Comparison of ENCODE assay signal across 10 cellular contexts in the genomic region with DNA sequence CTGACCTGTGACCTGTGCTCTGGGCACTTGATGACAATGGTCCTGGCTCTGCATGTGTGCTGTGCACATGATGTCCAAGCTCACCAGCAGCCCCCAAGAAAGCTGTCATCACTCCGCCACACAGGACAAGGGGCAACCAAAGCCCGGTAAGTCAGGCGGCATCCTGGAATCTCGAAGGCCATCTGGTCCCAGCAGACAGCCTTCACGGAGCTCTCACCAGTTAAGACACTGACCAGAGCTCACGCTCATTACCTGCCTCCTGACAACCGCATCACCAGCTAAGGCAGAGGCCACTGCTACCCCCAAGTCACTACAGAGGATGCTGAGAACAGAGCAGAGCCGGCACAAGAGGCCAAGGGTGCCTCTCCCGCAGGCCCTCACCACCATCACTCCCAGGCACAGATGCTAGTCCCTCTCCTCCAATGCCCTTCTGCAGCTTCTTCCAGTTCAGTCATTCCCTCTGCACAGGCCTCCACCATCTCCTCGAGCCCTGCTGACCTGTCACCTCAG. TPM values are rescaled to one million over a fixed set of nuclear protein-coding genes. Genes with fewer than 3 reads are reported as not detected.
A peak's percentile ranks its signal among the peaks of the same experiment; 100 is the strongest.
DNase-seq lines count a peak whose midpoint lies in the region; ATAC-seq and TF ChIP-seq lines count a peak whose summit lies in the region.
"Had no signal": no experiment of that assay in that cellular context is flagged by ENCODE, and none has a peak within 500 bp of the region (broad histone marks: within the 10 kb centered on the region; RNA-seq: fewer than 3 reads in every experiment).

No MANE protein-coding gene starts in this region.

- H3K4me1 Mint-ChIP-seq in activated naive CD8-positive, alpha-beta T cell (ENCODE audit: low read depth), result peaks cover 43% of the 10 kb centered on the region
- peaks cover 44% of the 10 kb centered on the region for H3K4me1 Mint-ChIP-seq in activated naive CD8-positive, alpha-beta T cell treated with anti-CD3 and anti-CD28 coated beads, Interleukin-2, amount 50 U/mL, for 24 hours

- DNase-seq in activated naive CD8-positive, alpha-beta T cell treated with anti-CD3 and anti-CD28 coated beads, Interleukin-2, amount 50 U/mL, for 24 hours, result no peak
- DNase-seq in mammary epithelial cell (no peak), GOT3 (lab: John Stamatoyannopoulos, UW) (no peak)
- DNase-seq: activated CD4-positive, CD25-positive, alpha-beta regulatory T cell; DMS79 treated with DMSO at 0.1 percent for 48 hours; uterus had no signal

- no peaks in the 10 kb centered on the region for H3K27me3 Mint-ChIP-seq in activated naive CD8-positive, alpha-beta T cell
- H3K27me3 Mint-ChIP-seq in activated naive CD8-positive, alpha-beta T cell treated with anti-CD3 and anti-CD28 coated beads, Interleukin-2, amount 50 U/mL, for 24 hours, result no peaks in the 10 kb centered on the region

- peak overlapping the region; percentile 16 for H3K9ac ChIP-seq in mammary epithelial cell (ENCODE audit: insufficient read depth, low read length)
- H3K9ac ChIP-seq in rectal smooth muscle tissue (ENCODE audit: low read length), result peak overlapping the region; percentile 27

- H3K9me3 ChIP-seq in mammary epithelial cell (replicated peaks; ENCODE audit: insufficient read depth, low read length), result no peaks in the 10 kb centered on the region
- H3K9me3 ChIP-seq: spleen, uterus had no signal

- H3K4me3 ChIP-seq in mammary epithelial cell (replicated peaks in 1 of 3; ENCODE audit: insufficient read depth in 1 of 3, low read depth in 2 of 3, low read length in 3 of 3) (no peak overlapping the region), rectal smooth muscle tissue (ENCODE audit: low read length) (no peak overlapping the region)
- H3K4me3 ChIP-seq: spleen, uterus had no signal

- TF ChIP-seq CTCF in mammary epithelial cell (conservative IDR thresholded peaks at IDR 0.05 in 1 of 2, IDR thresholded peaks at IDR 0.05 in 1 of 2; ENCODE audit: extremely low read depth in 1 of 2, insufficient read depth in 1 of 2, low read depth in 1 of 2, low read length in 2 of 2), result no peak

- H2AFZ ChIP-seq in mammary epithelial cell (ENCODE audit: low read depth, low read length), result no peak overlapping the region

- CTCF ChIA-PET in mammary epithelial cell (lab: Charles Lee; ENCODE audit: low non-redundant PET), result no interaction called here

- in situ Hi-C loops in mammary epithelial cell (cut with MboI; ENCODE audit: low sequenced_read_pairs in 2 of 2), result no loop called here

- H3K79me2 ChIP-seq in mammary epithelial cell (ENCODE audit: insufficient read depth, low read length), result peaks cover 81% of the 10 kb centered on the region

- no peak overlapping the region for H3K4me2 ChIP-seq in mammary epithelial cell (ENCODE audit: insufficient read depth, low read depth, low read length)

- H3K4me3 Mint-ChIP-seq in activated naive CD8-positive, alpha-beta T cell, result peak overlapping the region; percentile 41
- no peak overlapping the region for H3K4me3 Mint-ChIP-seq in activated naive CD8-positive, alpha-beta T cell treated with anti-CD3 and anti-CD28 coated beads, Interleukin-2, amount 50 U/mL, for 24 hours

- intact Hi-C loops in mammary epithelial cell (cut with micrococcal nuclease), result no loop called here

- H3K27ac Mint-ChIP-seq in activated naive CD8-positive, alpha-beta T cell, result peak overlapping the region; percentile 47
- no peak overlapping the region for H3K27ac Mint-ChIP-seq in activated naive CD8-positive, alpha-beta T cell treated with anti-CD3 and anti-CD28 coated beads, Interleukin-2, amount 50 U/mL, for 24 hours

- H4K20me1 ChIP-seq in mammary epithelial cell (ENCODE audit: insufficient read depth, low read length), result peaks cover 1% of the 10 kb centered on the region

- H3K4me1 ChIP-seq in mammary epithelial cell (ENCODE audit: insufficient read depth, low read length) (peaks cover 15% of the 10 kb centered on the region), rectal smooth muscle tissue (ENCODE audit: control insufficient read depth, insufficient read depth, low read length) (peaks cover 6% of the 10 kb centered on the region)
- H3K4me1 ChIP-seq: uterus had no signal

- H3K36me3 ChIP-seq in mammary epithelial cell (ENCODE audit: insufficient read depth, low read length) (peaks cover 5% of the 10 kb centered on the region), rectal smooth muscle tissue (ENCODE audit: control insufficient read depth, insufficient read depth, low read length) (peaks cover 31% of the 10 kb centered on the region)
- H3K36me3 ChIP-seq: uterus had no signal

- H3K36me3 Mint-ChIP-seq in activated naive CD8-positive, alpha-beta T cell, result peaks cover 4% of the 10 kb centered on the region
- peaks cover 19% of the 10 kb centered on the region for H3K36me3 Mint-ChIP-seq in activated naive CD8-positive, alpha-beta T cell treated with anti-CD3 and anti-CD28 coated beads, Interleukin-2, amount 50 U/mL, for 24 hours (ENCODE audit: low read depth)

- dilution Hi-C loops in mammary epithelial cell (cut with HindIII; ENCODE audit: low sequenced_read_pairs), result no loop called here

- peak overlapping the region; percentile 75 for H3K27ac ChIP-seq in mammary epithelial cell (ENCODE audit: insufficient read depth, low read depth, low read length)
- no peak overlapping the region for H3K27ac ChIP-seq in rectal smooth muscle tissue (ENCODE audit: low read depth, low read length)
- H3K27ac ChIP-seq: uterus had no signal

- no peak for ATAC-seq in activated naive CD8-positive, alpha-beta T cell treated with anti-CD3 and anti-CD28 coated beads, Interleukin-2, amount 50 U/mL, for 24 hours
- ATAC-seq in GM18519 (IDR thresholded peaks at IDR 0.05; ENCODE audit: low FRiP score, unreplicated experiment), result no peak

- 83% methylated on average over 10 of the region's 10 CpGs for WGBS in mammary epithelial cell (ENCODE audit: low coverage, missing lambda C conversion rate)

- no TSS peak for BruUV-seq in mammary epithelial cell (replicated peaks; lab: Mats Ljungman, UMichigan)

- H3K27me3 ChIP-seq in mammary epithelial cell (ENCODE audit: insufficient read depth, low read length), result no peaks in the 10 kb centered on the region
- H3K27me3 ChIP-seq in rectal smooth muscle tissue (ENCODE audit: control insufficient read depth, insufficient read depth, low read length), result no peaks in the 10 kb centered on the region
- H3K27me3 ChIP-seq: spleen, uterus had no signal

- H3K9me3 Mint-ChIP-seq in activated naive CD8-positive, alpha-beta T cell (ENCODE audit: low read depth), result no peaks in the 10 kb centered on the region
- no peaks in the 10 kb centered on the region for H3K9me3 Mint-ChIP-seq in activated naive CD8-positive, alpha-beta T cell treated with anti-CD3 and anti-CD28 coated beads, Interleukin-2, amount 50 U/mL, for 24 hours

RNA-seq across cellular contexts. Expression of a gene that starts 10.6 kb away (rescaled TPM):
- total RNA-seq in mammary epithelial cell, result 10 to 100 TPM; 28.3 to 74.2 TPM
- polyA plus RNA-seq in mammary epithelial cell, result 50.8 TPM
- polyA minus RNA-seq in mammary epithelial cell, result 115 TPM

RNA-seq across cellular contexts. Expression of a gene that starts 19.7 kb away (rescaled TPM):
- total RNA-seq in mammary epithelial cell, result 1 to 10 TPM; 1.7 to 3.6 TPM
- 1.0 TPM for polyA plus RNA-seq in mammary epithelial cell
- 1.1 TPM for polyA minus RNA-seq in mammary epithelial cell

RNA-seq across cellular contexts. Expression of a gene that starts 31.7 kb away (rescaled TPM):
- total RNA-seq in mammary epithelial cell, result 10 to 100 TPM; 27.5 to 42.9 TPM
- 36.7 TPM for polyA plus RNA-seq in mammary epithelial cell
- polyA minus RNA-seq in mammary epithelial cell, result 19.2 TPM

RNA-seq across cellular contexts. Expression of a gene that starts 35.6 kb away (rescaled TPM):
- total RNA-seq in mammary epithelial cell, result 1 to 10 TPM; 1.5 to 4.2 TPM
- 0.27 TPM for polyA plus RNA-seq in mammary epithelial cell
- polyA minus RNA-seq in mammary epithelial cell, result 0.36 TPM

RNA-seq across cellular contexts. Expression of a gene that starts 38.9 kb away (rescaled TPM):
- under 1 TPM in 1 of 2 donors, not detected in 1; 0.38 TPM for total RNA-seq in mammary epithelial cell
- polyA plus RNA-seq in mammary epithelial cell, result 0.12 TPM
- polyA minus RNA-seq in mammary epithelial cell, result not detected
